Comparison of ENCODE assay signal across 24 cellular contexts in genomic region chr4:90992213-90992612, GRCh38.
"Had no signal": no experiment of that assay in that cellular context is flagged by ENCODE, and none has a peak within 500 bp of the region (broad histone marks: within the 10 kb centered on the region; RNA-seq: fewer than 3 reads in every experiment).

No MANE protein-coding gene starts in this region.

- H3K4me1 ChIP-seq: colonic mucosa, esophagus muscularis mucosa, esophagus squamous epithelium, foreskin keratinocyte, gastrocnemius medialis, gastroesophageal sphincter, heart left ventricle, heart right ventricle had no signal

- H3K9me3 ChIP-seq: colonic mucosa, esophagus muscularis mucosa, esophagus squamous epithelium, gastrocnemius medialis, gastroesophageal sphincter, heart left ventricle, heart right ventricle had no signal

- H3K36me3 ChIP-seq: colonic mucosa, esophagus muscularis mucosa, esophagus squamous epithelium, gastrocnemius medialis, gastroesophageal sphincter, heart left ventricle, heart right ventricle had no signal

- H3K4me3 ChIP-seq: colonic mucosa, coronary artery, dorsolateral prefrontal cortex, esophagus muscularis mucosa, esophagus squamous epithelium, gastrocnemius medialis, gastroesophageal sphincter, heart left ventricle, heart right ventricle had no signal

- ATAC-seq: effector memory CD8-positive, alpha-beta T cell; esophagus mucosa; foreskin keratinocyte; gastrocnemius medialis; gastroesophageal sphincter; heart left ventricle; heart right ventricle had no signal

- H3K27ac ChIP-seq: colonic mucosa, coronary artery, dorsolateral prefrontal cortex, epithelial cell of prostate, esophagus muscularis mucosa, esophagus squamous epithelium, foreskin keratinocyte, gastrocnemius medialis, gastroesophageal sphincter, heart left ventricle, heart right ventricle had no signal

- DNase-seq: colonic mucosa; cortex of kidney; dermis blood vessel endothelial cell; dorsolateral prefrontal cortex; effector CD4-positive, alpha-beta T cell; effector CD8-positive, alpha-beta T cell; effector memory CD4-positive, alpha-beta T cell; effector memory CD8-positive, alpha-beta T cell; endodermal cell; erythroblast; esophagus squamous epithelium; foreskin fibroblast; foreskin keratinocyte; foreskin melanocyte; gastrocnemius medialis; glutamatergic neuron; head of caudate nucleus; heart left ventricle; heart right ventricle had no signal

- H3K27me3 ChIP-seq: colonic mucosa, dorsolateral prefrontal cortex, esophagus muscularis mucosa, esophagus squamous epithelium, foreskin keratinocyte, gastrocnemius medialis, gastroesophageal sphincter, heart left ventricle, heart right ventricle had no signal
